In genomic region chr7:69211739-69212138, GRCh38 we compare ENCODE assay signal across 15 cellular contexts.
DNase-seq lines count a peak whose midpoint lies in the region; ATAC-seq and TF ChIP-seq lines count a peak whose summit lies in the region.
"Had no signal": no experiment of that assay in that cellular context is flagged by ENCODE, and none has a peak within 500 bp of the region (broad histone marks: within the 10 kb centered on the region; RNA-seq: fewer than 3 reads in every experiment).

No MANE protein-coding gene starts in this region.

- H3K9me3 Mint-ChIP-seq in stimulated activated effector memory CD8-positive, alpha-beta T cell treated with anti-CD3 and anti-CD28 coated beads, Interleukin-12 subunit alpha, Interleukin-12 subunit beta, amount 100 ng/mL, for 72 hours, result no peaks in the 10 kb centered on the region
- H3K9me3 Mint-ChIP-seq: central memory CD8-positive, alpha-beta T cell had no signal

- TF ChIP-seq CTCF in BE2C (IDR thresholded peaks at IDR 0.05; ENCODE audit: low read depth, low read length) (peak; percentile 38), GM12875 (IDR thresholded peaks at IDR 0.05; ENCODE audit: borderline replicate concordance, insufficient read depth, low read depth, low read length) (0 out of 2 replicates have a peak, but pooled peaks have one; percentile 3), GM13976 (IDR thresholded peaks at IDR 0.05; ENCODE audit: borderline replicate concordance, control extremely low read depth, extremely low read depth, insufficient read depth, missing control alignments) (no peak)

- H3K4me3 ChIP-seq in BE2C (ENCODE audit: low read depth, low read length), result no peak overlapping the region
- H3K4me3 ChIP-seq in GM12875 (ENCODE audit: low read depth, low read length), result no peak overlapping the region
- H3K4me3 ChIP-seq: smooth muscle cell had no signal

- no peaks in the 10 kb centered on the region for H3K4me1 ChIP-seq in BE2C

- H3K9me3 ChIP-seq in BE2C, result no peaks in the 10 kb centered on the region

- H3K27ac Mint-ChIP-seq in stimulated activated effector memory CD8-positive, alpha-beta T cell treated with anti-CD3 and anti-CD28 coated beads, Interleukin-12 subunit alpha, Interleukin-12 subunit beta, amount 100 ng/mL, for 72 hours, result no peak overlapping the region
- H3K27ac Mint-ChIP-seq: naive thymus-derived CD8-positive, alpha-beta T cell; T-cell had no signal

- H3K36me3 Mint-ChIP-seq in stimulated activated effector memory CD8-positive, alpha-beta T cell treated with anti-CD3 and anti-CD28 coated beads, Interleukin-12 subunit alpha, Interleukin-12 subunit beta, amount 100 ng/mL, for 72 hours, result no peaks in the 10 kb centered on the region
- H3K36me3 Mint-ChIP-seq: naive thymus-derived CD8-positive, alpha-beta T cell; T-cell had no signal

- in situ Hi-C loops in GM13976 (cut with MboI; ENCODE audit: low sequenced_read_pairs, unreplicated experiment), result no loop called here

- H3K4me1 Mint-ChIP-seq in stimulated activated effector memory CD8-positive, alpha-beta T cell treated with anti-CD3 and anti-CD28 coated beads, Interleukin-12 subunit alpha, Interleukin-12 subunit beta, amount 100 ng/mL, for 72 hours, result no peaks in the 10 kb centered on the region
- H3K4me1 Mint-ChIP-seq: central memory CD8-positive, alpha-beta T cell; T-cell had no signal

- DNase-seq in BE2C, result peak; percentile 7
- DNase-seq in NCI-H226, result peak; percentile 8
- DNase-seq in ecto neural progenitor cell (ENCODE audit: low spot score), result peak; percentile 51
- DNase-seq in RKO (ENCODE audit: low spot score), result no peak
- no peak for DNase-seq in stimulated activated effector memory CD8-positive, alpha-beta T cell treated with anti-CD3 and anti-CD28 coated beads, Interleukin-12 subunit alpha, Interleukin-12 subunit beta, amount 100 ng/mL, for 72 hours (ENCODE audit: low spot score in 2 of 2)
- no peak for DNase-seq in activated T-cell treated with anti-CD3 and anti-CD28 coated beads, Interleukin-2, amount 50 U/mL, for 1 hour
- DNase-seq in GM13976 (ENCODE audit: low spot score), result no peak
- DNase-seq: activated CD4-positive, alpha-beta T cell treated with anti-CD3 and anti-CD28 coated beads, Interleukin-2, amount 50 U/mL, for 48 hours; activated naive CD4-positive, alpha-beta T cell treated with Interleukin-2 at 50 U/mL for 16 hours; erythroblast; naive thymus-derived CD8-positive, alpha-beta T cell; T-cell had no signal

- no peaks in the 10 kb centered on the region for H3K36me3 ChIP-seq in BE2C

- no peaks in the 10 kb centered on the region for H3K27me3 ChIP-seq in BE2C

- H3K4me3 Mint-ChIP-seq in stimulated activated effector memory CD8-positive, alpha-beta T cell treated with anti-CD3 and anti-CD28 coated beads, Interleukin-12 subunit alpha, Interleukin-12 subunit beta, amount 100 ng/mL, for 72 hours, result no peak overlapping the region
- H3K4me3 Mint-ChIP-seq: central memory CD8-positive, alpha-beta T cell; naive thymus-derived CD8-positive, alpha-beta T cell; T-cell had no signal

- ATAC-seq in stimulated activated effector memory CD8-positive, alpha-beta T cell treated with anti-CD3 and anti-CD28 coated beads, Interleukin-12 subunit alpha, Interleukin-12 subunit beta, amount 100 ng/mL, for 72 hours, result no peak
- ATAC-seq: naive thymus-derived CD8-positive, alpha-beta T cell; T-cell had no signal

Comparison
In these comparisons a context has a peak if more than half of its experiments do, and no peak if none do; other contexts are left out.
1. DNase-seq: peak in BE2C (single experiment), NCI-H226 (single experiment) and ecto neural progenitor cell (single experiment); none in RKO (single experiment), stimulated activated effector memory CD8-positive, alpha-beta T cell treated with anti-CD3 and anti-CD28 coated beads, Interleukin-12 subunit alpha, Interleukin-12 subunit beta, amount 100 ng/mL, for 72 hours (0 of 2), activated T-cell treated with anti-CD3 and anti-CD28 coated beads, Interleukin-2, amount 50 U/mL, for 1 hour (single experiment) and GM13976 (single experiment).